ENCODE assay signal across 9 cellular contexts in genomic region chr4:110055014-110055768, GRCh38.
DNase-seq lines count a peak whose midpoint lies in the region; ATAC-seq, FAIRE-seq and TF ChIP-seq lines count a peak whose summit lies in the region.
"Had no signal": no experiment of that assay in that cellular context is flagged by ENCODE, and none has a peak within 500 bp of the region (broad histone marks: within the 10 kb centered on the region; RNA-seq: fewer than 3 reads in every experiment).

No MANE protein-coding gene starts in this region.

- ATAC-seq in activated naive CD8-positive, alpha-beta T cell treated with anti-CD3 and anti-CD28 coated beads, Interleukin-2, amount 10 ng/mL, durations not matched to agents 7 days and 5 days (ENCODE audit: low read depth), result peak; percentile 21
- ATAC-seq in HG03064 (IDR thresholded peaks at IDR 0.05; ENCODE audit: low read depth, unreplicated experiment) (peak; percentile 65), K562 (peak; percentile 63; the same call in 2 of the 3 replicates)

- no peak for TF ChIP-seq EP300 in K562 (IDR thresholded peaks at IDR 0.05; ENCODE audit: low read length)

- intact Hi-C loops in K562 (cut with micrococcal nuclease), result no loop called here

- H3K9me3 Mint-ChIP-seq in activated naive CD8-positive, alpha-beta T cell treated with anti-CD3 and anti-CD28 coated beads, Interleukin-2, amount 10 ng/mL, durations not matched to agents 7 days and 5 days, result no peaks in the 10 kb centered on the region
- no peaks in the 10 kb centered on the region for H3K9me3 Mint-ChIP-seq in activated naive CD8-positive, alpha-beta T cell treated with anti-CD3 and anti-CD28 coated beads for 36 hours
- H3K9me3 Mint-ChIP-seq: activated B cell treated with CpG ODN at 0.5 μM for 24 hours had no signal

- no peaks in the 10 kb centered on the region for H4K20me1 ChIP-seq in K562 (replicated peaks; ENCODE audit: control insufficient read depth, insufficient read depth, low read length)

- in situ Hi-C loops in K562 (cut with MboI), result no loop called here

- H3K4me3 Mint-ChIP-seq in activated naive CD8-positive, alpha-beta T cell treated with anti-CD3 and anti-CD28 coated beads, Interleukin-2, amount 10 ng/mL, durations not matched to agents 7 days and 5 days, result no peak overlapping the region
- no peak overlapping the region for H3K4me3 Mint-ChIP-seq in activated naive CD8-positive, alpha-beta T cell treated with anti-CD3 and anti-CD28 coated beads for 36 hours
- H3K4me3 Mint-ChIP-seq: activated B cell treated with CpG ODN at 0.5 μM for 24 hours had no signal

- no peak overlapping the region for H2AFZ ChIP-seq in K562 (ENCODE audit: low read depth, low read length)

- H3K9ac ChIP-seq in K562 (ENCODE audit: insufficient read depth in 1 of 2, low read depth in 2 of 2, low read length in 2 of 2), result no peak overlapping the region

- TF ChIP-seq CTCF in K562 (IDR thresholded peaks at IDR 0.05 in 2 of 3, conservative IDR thresholded peaks at IDR 0.05 in 1 of 3; ENCODE audit: insufficient read depth in 2 of 3, low read depth in 1 of 3, low read length in 3 of 3), result no peak

- DNase-seq in activated naive CD8-positive, alpha-beta T cell treated with anti-CD3 and anti-CD28 coated beads, Interleukin-2, amount 10 ng/mL, durations not matched to agents 7 days and 5 days, result no peak
- no peak for DNase-seq in activated naive CD8-positive, alpha-beta T cell treated with anti-CD3 and anti-CD28 coated beads for 36 hours
- no peak for DNase-seq in K562 (ENCODE audit: extremely low read depth in 1 of 4, low spot score in 3 of 4)
- DNase-seq in renal cortical epithelial cell (ENCODE audit: low read depth), result peak; percentile 93
- DNase-seq in NCI-H524 treated with DMSO at 0.1 percent for 48 hours (lab: John Stamatoyannopoulos, UW), result no peak
- DNase-seq in NCI-H1105 treated with DMSO at 0.1 percent for 48 hours (lab: John Stamatoyannopoulos, UW), result no peak
- no peak for DNase-seq in NCI-H1092 treated with DMSO at 0.1 percent for 48 hours (lab: John Stamatoyannopoulos, UW)
- DNase-seq: activated B cell treated with CpG ODN at 0.5 μM for 24 hours had no signal

- no peak overlapping the region for H3K4me2 ChIP-seq in K562 (ENCODE audit: insufficient read depth, low read length)

- H3K4me1 Mint-ChIP-seq in activated naive CD8-positive, alpha-beta T cell treated with anti-CD3 and anti-CD28 coated beads, Interleukin-2, amount 10 ng/mL, durations not matched to agents 7 days and 5 days, result peaks cover 29% of the 10 kb centered on the region
- H3K4me1 Mint-ChIP-seq in activated naive CD8-positive, alpha-beta T cell treated with anti-CD3 and anti-CD28 coated beads for 36 hours, result peaks cover 22% of the 10 kb centered on the region

- CTCF ChIA-PET in K562 (lab: Yijun Ruan, JAX; ENCODE audit: low intra/inter-chr PET ratio), result no interaction called here

- FAIRE-seq in K562 (lab: Jason Lieb, UNC), result no peak

- H3K79me2 ChIP-seq in K562 (ENCODE audit: control insufficient read depth, insufficient read depth, low read length), result no peaks in the 10 kb centered on the region

- H3K9me3 ChIP-seq in K562 (replicated peaks; ENCODE audit: control insufficient read depth, insufficient read depth, low read depth, low read length), result no peaks in the 10 kb centered on the region

- H3K4me3 ChIP-seq in K562, result no peak overlapping the region

- H3K27ac ChIP-seq in K562 (ENCODE audit: extremely low read depth, low read depth, low read length), result no peak overlapping the region

- POLR2A ChIA-PET in activated naive CD8-positive, alpha-beta T cell treated with anti-CD3 and anti-CD28 coated beads, Interleukin-2, amount 10 ng/mL, durations not matched to agents 7 days and 5 days (lab: Charles Lee), result interaction anchor here (0.6 to 1.4 kb wide), 3 partner anchors 110 to 171 kb away, joined by 3 to 5 read pairs (median 4); partner anchors contain the start of gene ELOVL6
- POLR2A ChIA-PET in K562 (lab: Yijun Ruan, JAX), result interaction anchor here (0.6 kb wide), 1 partner anchor 128 kb away, joined by 3 read pairs; no protein-coding TSS in a partner anchor

- no peak for TF ChIP-seq POLR2A in K562 (conservative IDR thresholded peaks at IDR 0.05)

- H3K27ac Mint-ChIP-seq in activated naive CD8-positive, alpha-beta T cell treated with anti-CD3 and anti-CD28 coated beads, Interleukin-2, amount 10 ng/mL, durations not matched to agents 7 days and 5 days, result no peak overlapping the region
- no peak overlapping the region for H3K27ac Mint-ChIP-seq in activated naive CD8-positive, alpha-beta T cell treated with anti-CD3 and anti-CD28 coated beads for 36 hours
- H3K27ac Mint-ChIP-seq: activated B cell treated with CpG ODN at 0.5 μM for 24 hours had no signal

- peaks cover 9% of the 10 kb centered on the region for H3K36me3 Mint-ChIP-seq in activated naive CD8-positive, alpha-beta T cell treated with anti-CD3 and anti-CD28 coated beads, Interleukin-2, amount 10 ng/mL, durations not matched to agents 7 days and 5 days
- no peaks in the 10 kb centered on the region for H3K36me3 Mint-ChIP-seq in activated naive CD8-positive, alpha-beta T cell treated with anti-CD3 and anti-CD28 coated beads for 36 hours

- no peaks in the 10 kb centered on the region for H3K27me3 Mint-ChIP-seq in activated naive CD8-positive, alpha-beta T cell treated with anti-CD3 and anti-CD28 coated beads, Interleukin-2, amount 10 ng/mL, durations not matched to agents 7 days and 5 days
- H3K27me3 Mint-ChIP-seq in activated naive CD8-positive, alpha-beta T cell treated with anti-CD3 and anti-CD28 coated beads for 36 hours, result no peaks in the 10 kb centered on the region
- H3K27me3 Mint-ChIP-seq: activated B cell treated with CpG ODN at 0.5 μM for 24 hours had no signal

- BruUV-seq in K562 (replicated peaks; lab: Mats Ljungman, UMichigan), result no TSS peak

- no peak for TF ChIP-seq RAD21 in K562 (CRISPR knock-in tag; conservative IDR thresholded peaks at IDR 0.05 in 1 of 2, IDR thresholded peaks at IDR 0.05 in 1 of 2)

- 80% methylated on average over 4 of the region's 4 CpGs for whole genome bisulfite sequencing in K562 (ENCODE audit: insufficient coverage, low coverage, missing lambda C conversion rate)

- H3K27me3 ChIP-seq in K562 (ENCODE audit: control insufficient read depth in 2 of 2, insufficient read depth in 2 of 2, low read length in 2 of 2), result no peaks in the 10 kb centered on the region

- no peaks in the 10 kb centered on the region for H3K4me1 ChIP-seq in K562 (replicated peaks in 1 of 2; ENCODE audit: control insufficient read depth in 2 of 2, insufficient read depth in 2 of 2, low read length in 2 of 2)

- no peaks in the 10 kb centered on the region for H3K9me1 ChIP-seq in K562 (ENCODE audit: control insufficient read depth, insufficient read depth, low read length)

- peaks cover 57% of the 10 kb centered on the region for H3K36me3 ChIP-seq in K562 (ENCODE audit: control insufficient read depth, insufficient read depth, low read length)

TF ChIP-seq in K562, 482 proteins besides CTCF, POLR2A, EP300 and RAD21 (continues in another document):
- no peak for TF ChIP-seq PBX2 (CRISPR knock-in tag; IDR thresholded peaks at IDR 0.05; ENCODE audit: low read depth)
- peak; percentile 77 for TF ChIP-seq PBX2 (tag; conservative IDR thresholded peaks at IDR 0.05; ENCODE audit: low read depth)
- no peak for TF ChIP-seq CEBPG (CRISPR knock-in tag; IDR thresholded peaks at IDR 0.05)
- TF ChIP-seq CEBPG (tag; conservative IDR thresholded peaks at IDR 0.05 in 1 of 2, IDR thresholded peaks at IDR 0.05 in 1 of 2), result no peak
- no peak for TF ChIP-seq DMBX1 (CRISPR knock-in tag; IDR thresholded peaks at IDR 0.05; ENCODE audit: borderline replicate concordance)
- no peak for TF ChIP-seq THAP7 (CRISPR knock-in tag; IDR thresholded peaks at IDR 0.05)
- peak; percentile 19; the same call in 1 of the 2 replicates for TF ChIP-seq NFE2 (IDR thresholded peaks at IDR 0.05; ENCODE audit: low read depth)
- no peak for TF ChIP-seq PTTG1 (tag; IDR thresholded peaks at IDR 0.05; ENCODE audit: low read depth)
- peak; percentile 55; the same call in 1 of the 2 replicates for TF ChIP-seq BACH1 (tag; IDR thresholded peaks at IDR 0.05)
- TF ChIP-seq DPF2 (IDR thresholded peaks at IDR 0.05), result no peak
- no peak for TF ChIP-seq ZC3H8 (IDR thresholded peaks at IDR 0.05)
- no peak for TF ChIP-seq SP2 (IDR thresholded peaks at IDR 0.05; ENCODE audit: extremely low read depth, low read depth, low read length, poor library complexity, severe bottlenecking)
- TF ChIP-seq HMBOX1 (IDR thresholded peaks at IDR 0.05), result no peak
